ENCODE assay signal across 2 cellular contexts in the genomic region with DNA sequence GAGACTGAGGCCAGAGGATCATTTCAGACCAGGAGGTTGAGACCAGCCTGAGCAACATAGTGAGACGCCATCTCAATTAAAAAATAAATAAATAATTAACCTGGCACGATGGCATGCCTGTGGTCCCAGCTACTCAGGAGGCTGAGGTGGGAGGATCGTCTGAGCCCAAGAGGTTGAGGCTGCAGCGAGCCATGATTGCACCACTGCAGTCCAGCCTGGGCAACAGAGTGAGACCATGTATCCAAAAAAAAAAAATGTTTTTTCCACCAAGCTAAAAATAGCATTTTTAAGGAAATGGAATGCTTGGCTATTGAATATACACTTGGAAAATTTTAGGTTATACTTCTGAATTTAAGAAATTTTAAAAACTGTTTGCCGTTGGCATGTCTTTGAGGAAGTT.
TF ChIP-seq lines count a peak whose summit lies in the region.

No MANE protein-coding gene starts in this region.

TF ChIP-seq in SK-N-SH treated with all-trans-retinoic acid at 6 μM for 48 hours, 23 proteins besides CTCF, POLR2A, EP300 and RAD21 (continued from another document):
- TF ChIP-seq, protein P1, sequence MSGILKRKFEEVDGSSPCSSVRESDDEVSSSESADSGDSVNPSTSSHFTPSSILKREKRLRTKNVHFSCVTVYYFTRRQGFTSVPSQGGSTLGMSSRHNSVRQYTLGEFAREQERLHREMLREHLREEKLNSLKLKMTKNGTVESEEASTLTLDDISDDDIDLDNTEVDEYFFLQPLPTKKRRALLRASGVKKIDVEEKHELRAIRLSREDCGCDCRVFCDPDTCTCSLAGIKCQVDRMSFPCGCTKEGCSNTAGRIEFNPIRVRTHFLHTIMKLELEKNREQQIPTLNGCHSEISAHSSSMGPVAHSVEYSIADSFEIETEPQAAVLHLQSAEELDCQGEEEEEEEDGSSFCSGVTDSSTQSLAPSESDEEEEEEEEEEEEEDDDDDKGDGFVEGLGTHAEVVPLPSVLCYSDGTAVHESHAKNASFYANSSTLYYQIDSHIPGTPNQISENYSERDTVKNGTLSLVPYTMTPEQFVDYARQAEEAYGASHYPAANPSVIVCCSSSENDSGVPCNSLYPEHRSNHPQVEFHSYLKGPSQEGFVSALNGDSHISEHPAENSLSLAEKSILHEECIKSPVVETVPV (CRISPR knock-in tag; IDR thresholded peaks at IDR 0.05), result no peak
- no peak for TF ChIP-seq ZNF70 (CRISPR knock-in tag; IDR thresholded peaks at IDR 0.05)
- TF ChIP-seq, protein P2, sequence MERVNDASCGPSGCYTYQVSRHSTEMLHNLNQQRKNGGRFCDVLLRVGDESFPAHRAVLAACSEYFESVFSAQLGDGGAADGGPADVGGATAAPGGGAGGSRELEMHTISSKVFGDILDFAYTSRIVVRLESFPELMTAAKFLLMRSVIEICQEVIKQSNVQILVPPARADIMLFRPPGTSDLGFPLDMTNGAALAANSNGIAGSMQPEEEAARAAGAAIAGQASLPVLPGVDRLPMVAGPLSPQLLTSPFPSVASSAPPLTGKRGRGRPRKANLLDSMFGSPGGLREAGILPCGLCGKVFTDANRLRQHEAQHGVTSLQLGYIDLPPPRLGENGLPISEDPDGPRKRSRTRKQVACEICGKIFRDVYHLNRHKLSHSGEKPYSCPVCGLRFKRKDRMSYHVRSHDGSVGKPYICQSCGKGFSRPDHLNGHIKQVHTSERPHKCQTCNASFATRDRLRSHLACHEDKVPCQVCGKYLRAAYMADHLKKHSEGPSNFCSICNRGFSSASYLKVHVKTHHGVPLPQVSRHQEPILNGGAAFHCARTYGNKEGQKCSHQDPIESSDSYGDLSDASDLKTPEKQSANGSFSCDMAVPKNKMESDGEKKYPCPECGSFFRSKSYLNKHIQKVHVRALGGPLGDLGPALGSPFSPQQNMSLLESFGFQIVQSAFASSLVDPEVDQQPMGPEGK (CRISPR knock-in tag; IDR thresholded peaks at IDR 0.05; ENCODE audit: borderline replicate concordance), result no peak
- TF ChIP-seq ZNF565 (CRISPR knock-in tag; conservative IDR thresholded peaks at IDR 0.05; ENCODE audit: low read depth), result no peak
- no peak for TF ChIP-seq ESRRG (CRISPR knock-in tag; IDR thresholded peaks at IDR 0.05)
- no peak for TF ChIP-seq BACH2 (CRISPR knock-in tag; IDR thresholded peaks at IDR 0.05; ENCODE audit: borderline replicate concordance)
- TF ChIP-seq, protein P3, sequence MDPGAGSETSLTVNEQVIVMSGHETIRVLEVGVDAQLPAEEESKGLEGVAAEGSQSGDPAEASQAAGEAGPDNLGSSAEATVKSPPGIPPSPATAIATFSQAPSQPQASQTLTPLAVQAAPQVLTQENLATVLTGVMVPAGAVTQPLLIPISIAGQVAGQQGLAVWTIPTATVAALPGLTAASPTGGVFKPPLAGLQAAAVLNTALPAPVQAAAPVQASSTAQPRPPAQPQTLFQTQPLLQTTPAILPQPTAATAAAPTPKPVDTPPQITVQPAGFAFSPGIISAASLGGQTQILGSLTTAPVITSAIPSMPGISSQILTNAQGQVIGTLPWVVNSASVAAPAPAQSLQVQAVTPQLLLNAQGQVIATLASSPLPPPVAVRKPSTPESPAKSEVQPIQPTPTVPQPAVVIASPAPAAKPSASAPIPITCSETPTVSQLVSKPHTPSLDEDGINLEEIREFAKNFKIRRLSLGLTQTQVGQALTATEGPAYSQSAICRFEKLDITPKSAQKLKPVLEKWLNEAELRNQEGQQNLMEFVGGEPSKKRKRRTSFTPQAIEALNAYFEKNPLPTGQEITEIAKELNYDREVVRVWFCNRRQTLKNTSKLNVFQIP (CRISPR knock-in tag; IDR thresholded peaks at IDR 0.05; ENCODE audit: borderline replicate concordance, low read depth), result no peak
- TF ChIP-seq, protein P4, sequence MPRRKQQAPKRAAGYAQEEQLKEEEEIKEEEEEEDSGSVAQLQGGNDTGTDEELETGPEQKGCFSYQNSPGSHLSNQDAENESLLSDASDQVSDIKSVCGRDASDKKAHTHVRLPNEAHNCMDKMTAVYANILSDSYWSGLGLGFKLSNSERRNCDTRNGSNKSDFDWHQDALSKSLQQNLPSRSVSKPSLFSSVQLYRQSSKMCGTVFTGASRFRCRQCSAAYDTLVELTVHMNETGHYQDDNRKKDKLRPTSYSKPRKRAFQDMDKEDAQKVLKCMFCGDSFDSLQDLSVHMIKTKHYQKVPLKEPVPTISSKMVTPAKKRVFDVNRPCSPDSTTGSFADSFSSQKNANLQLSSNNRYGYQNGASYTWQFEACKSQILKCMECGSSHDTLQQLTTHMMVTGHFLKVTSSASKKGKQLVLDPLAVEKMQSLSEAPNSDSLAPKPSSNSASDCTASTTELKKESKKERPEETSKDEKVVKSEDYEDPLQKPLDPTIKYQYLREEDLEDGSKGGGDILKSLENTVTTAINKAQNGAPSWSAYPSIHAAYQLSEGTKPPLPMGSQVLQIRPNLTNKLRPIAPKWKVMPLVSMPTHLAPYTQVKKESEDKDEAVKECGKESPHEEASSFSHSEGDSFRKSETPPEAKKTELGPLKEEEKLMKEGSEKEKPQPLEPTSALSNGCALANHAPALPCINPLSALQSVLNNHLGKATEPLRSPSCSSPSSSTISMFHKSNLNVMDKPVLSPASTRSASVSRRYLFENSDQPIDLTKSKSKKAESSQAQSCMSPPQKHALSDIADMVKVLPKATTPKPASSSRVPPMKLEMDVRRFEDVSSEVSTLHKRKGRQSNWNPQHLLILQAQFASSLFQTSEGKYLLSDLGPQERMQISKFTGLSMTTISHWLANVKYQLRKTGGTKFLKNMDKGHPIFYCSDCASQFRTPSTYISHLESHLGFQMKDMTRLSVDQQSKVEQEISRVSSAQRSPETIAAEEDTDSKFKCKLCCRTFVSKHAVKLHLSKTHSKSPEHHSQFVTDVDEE (CRISPR knock-in tag; IDR thresholded peaks at IDR 0.05), result no peak
- no peak for TF ChIP-seq ARNTL (CRISPR knock-in tag; IDR thresholded peaks at IDR 0.05; ENCODE audit: borderline replicate concordance, low read depth)

TF ChIP-seq in WTC11, 78 proteins besides CTCF, POLR2A, EP300 and RAD21 (continued from another document):
- TF ChIP-seq, protein P5, sequence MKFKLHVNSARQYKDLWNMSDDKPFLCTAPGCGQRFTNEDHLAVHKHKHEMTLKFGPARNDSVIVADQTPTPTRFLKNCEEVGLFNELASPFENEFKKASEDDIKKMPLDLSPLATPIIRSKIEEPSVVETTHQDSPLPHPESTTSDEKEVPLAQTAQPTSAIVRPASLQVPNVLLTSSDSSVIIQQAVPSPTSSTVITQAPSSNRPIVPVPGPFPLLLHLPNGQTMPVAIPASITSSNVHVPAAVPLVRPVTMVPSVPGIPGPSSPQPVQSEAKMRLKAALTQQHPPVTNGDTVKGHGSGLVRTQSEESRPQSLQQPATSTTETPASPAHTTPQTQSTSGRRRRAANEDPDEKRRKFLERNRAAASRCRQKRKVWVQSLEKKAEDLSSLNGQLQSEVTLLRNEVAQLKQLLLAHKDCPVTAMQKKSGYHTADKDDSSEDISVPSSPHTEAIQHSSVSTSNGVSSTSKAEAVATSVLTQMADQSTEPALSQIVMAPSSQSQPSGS (CRISPR knock-in tag; IDR thresholded peaks at IDR 0.05; ENCODE audit: borderline replicate concordance, low read depth), result no peak
- TF ChIP-seq ZNF121 (CRISPR knock-in tag; IDR thresholded peaks at IDR 0.05), result peak; percentile 65; the same call in 1 of the 2 replicates
